19 cellular contexts compared by ENCODE assay signal in genomic region chr1:36570016-36570415, GRCh38.
"Had no signal": no experiment of that assay in that cellular context is flagged by ENCODE, and none has a peak within 500 bp of the region (broad histone marks: within the 10 kb centered on the region; RNA-seq: fewer than 3 reads in every experiment).

No MANE protein-coding gene starts in this region.

- H3K9me3 Mint-ChIP-seq: activated CD4-positive, alpha-beta memory T cell treated with anti-CD3 and anti-CD28 coated beads, Interleukin-2, amount 10 ng/mL, durations not matched to agents 7 days and 5 days; activated CD4-positive, alpha-beta T cell treated with anti-CD3 and anti-CD28 coated beads, Interleukin-2, amount 10 ng/mL, durations not matched to agents 24 days and 14 days; activated T-cell treated with anti-CD3 and anti-CD28 coated beads, Interleukin-2, amount 50 U/mL, for 72 hours; naive thymus-derived CD4-positive, alpha-beta T cell; neural crest cell had no signal

- H3K27ac Mint-ChIP-seq: activated CD4-positive, alpha-beta memory T cell treated with anti-CD3 and anti-CD28 coated beads, Interleukin-2, amount 10 ng/mL, durations not matched to agents 7 days and 5 days; activated CD4-positive, alpha-beta T cell treated with anti-CD3 and anti-CD28 coated beads, Interleukin-2, amount 10 ng/mL, durations not matched to agents 24 days and 14 days; activated naive CD8-positive, alpha-beta T cell; activated T-cell treated with anti-CD3 and anti-CD28 coated beads, Interleukin-2, amount 50 U/mL, for 72 hours; naive thymus-derived CD4-positive, alpha-beta T cell had no signal

- DNase-seq: activated CD4-positive, alpha-beta memory T cell treated with anti-CD3 and anti-CD28 coated beads, Interleukin-2, amount 10 ng/mL, durations not matched to agents 7 days and 5 days; activated CD4-positive, alpha-beta T cell treated with anti-CD3 and anti-CD28 coated beads, Interleukin-2, amount 10 ng/mL, durations not matched to agents 24 days and 14 days; activated gamma-delta T cell treated with Interleukin-2 at 50 U/mL for 16 hours; activated T-cell treated with anti-CD3 and anti-CD28 coated beads, Interleukin-2, amount 50 U/mL, for 72 hours; adrenal gland; brain microvascular endothelial cell; central memory CD4-positive, alpha-beta T cell; colonic mucosa; foreskin fibroblast; kidney; naive thymus-derived CD4-positive, alpha-beta T cell; stimulated activated CD4-positive, alpha-beta T cell treated with anti-CD3 and anti-CD28 coated beads, Interleukin-4, amount 100 ng/mL, for 4 hours; stimulated activated naive CD8-positive, alpha-beta T cell treated with anti-CD3 and anti-CD28 coated beads, Interleukin-15, Interleukin-2, amounts not matched to agents 100 U/mL and 50 U/mL, for 24 hours; uterus had no signal

- H3K36me3 Mint-ChIP-seq: activated naive CD8-positive, alpha-beta T cell; naive thymus-derived CD4-positive, alpha-beta T cell had no signal

- H3K4me1 ChIP-seq: adrenal gland, ascending aorta, colonic mucosa, tibial nerve, uterus had no signal

- H3K4me3 Mint-ChIP-seq: activated CD4-positive, alpha-beta memory T cell treated with anti-CD3 and anti-CD28 coated beads, Interleukin-2, amount 10 ng/mL, durations not matched to agents 7 days and 5 days; activated CD4-positive, alpha-beta T cell treated with anti-CD3 and anti-CD28 coated beads, Interleukin-2, amount 10 ng/mL, durations not matched to agents 24 days and 14 days; activated naive CD8-positive, alpha-beta T cell; activated T-cell treated with anti-CD3 and anti-CD28 coated beads, Interleukin-2, amount 50 U/mL, for 72 hours; naive thymus-derived CD4-positive, alpha-beta T cell; neural crest cell had no signal

- H3K4me3 ChIP-seq: adrenal gland, ascending aorta, colonic mucosa, tibial nerve, uterus had no signal

- H3K4me1 Mint-ChIP-seq: activated CD4-positive, alpha-beta memory T cell treated with anti-CD3 and anti-CD28 coated beads, Interleukin-2, amount 10 ng/mL, durations not matched to agents 7 days and 5 days; activated CD4-positive, alpha-beta T cell treated with anti-CD3 and anti-CD28 coated beads, Interleukin-2, amount 10 ng/mL, durations not matched to agents 24 days and 14 days; naive thymus-derived CD4-positive, alpha-beta T cell; neural crest cell had no signal

- H3K9me3 ChIP-seq: adrenal gland, ascending aorta, colonic mucosa, tibial nerve, uterus had no signal

- H3K27ac ChIP-seq: adrenal gland, ascending aorta, brain microvascular endothelial cell, colonic mucosa, epithelial cell of prostate, tibial nerve, uterus had no signal

- H3K27me3 ChIP-seq: ascending aorta, brain microvascular endothelial cell, colonic mucosa had no signal

- H3K36me3 ChIP-seq: adrenal gland, ascending aorta, brain microvascular endothelial cell, colonic mucosa, tibial nerve, uterus had no signal
